Comparison of ENCODE assay signal across 1 cellular context in genomic region chr6:31663961-31664789, GRCh38.
TF ChIP-seq lines count a peak whose summit lies in the region.

No MANE protein-coding gene starts in this region.

TF ChIP-seq in K562, 482 proteins besides CTCF, POLR2A, EP300 and RAD21 (continues in another document):
- TF ChIP-seq HBP1 (CRISPR knock-in tag; IDR thresholded peaks at IDR 0.05) (no peak), FOXA1 (IDR thresholded peaks at IDR 0.05; ENCODE audit: borderline replicate concordance) (no peak), XRCC4 (IDR thresholded peaks at IDR 0.05; ENCODE audit: extremely low read depth, insufficient read depth, insufficient read length) (no peak), ZKSCAN8 (CRISPR knock-in tag; IDR thresholded peaks at IDR 0.05) (no peak), DDX20 (tag; IDR thresholded peaks at IDR 0.05; ENCODE audit: low read depth) (no peak), ZNF224 (CRISPR knock-in tag; IDR thresholded peaks at IDR 0.05) (0 out of 2 replicates have a peak, but pooled peaks have one; percentile 35), NR2F6 (CRISPR knock-in tag; IDR thresholded peaks at IDR 0.05) (no peak), ZNF174 (CRISPR knock-in tag; IDR thresholded peaks at IDR 0.05) (no peak), ARNT (IDR thresholded peaks at IDR 0.05) (peak; percentile 29 to 66; a peak in 1 of 4 replicates), ZBTB5 (IDR thresholded peaks at IDR 0.05) (peak; percentile 50), KLF16 (IDR thresholded peaks at IDR 0.05) (no peak), HOXB6 (CRISPR knock-in tag; IDR thresholded peaks at IDR 0.05; ENCODE audit: borderline replicate concordance) (no peak), ZNF354B (CRISPR knock-in tag; IDR thresholded peaks at IDR 0.05) (0 out of 2 replicates have a peak, but pooled peaks have one; percentile 1), NBN (IDR thresholded peaks at IDR 0.05; ENCODE audit: low read depth) (peak; percentile 57; the same call in 1 of the 2 replicates), SOX6 (IDR thresholded peaks at IDR 0.05) (no peak), HDAC6 (IDR thresholded peaks at IDR 0.05; ENCODE audit: low read depth, low read length) (no peak), ZNF766 (CRISPR knock-in tag; conservative IDR thresholded peaks at IDR 0.05) (no peak), ZBTB12 (CRISPR knock-in tag; IDR thresholded peaks at IDR 0.05) (no peak), ZC3H11A (IDR thresholded peaks at IDR 0.05; ENCODE audit: low read depth, low read length) (no peak), NFIC (IDR thresholded peaks at IDR 0.05) (no peak), MITF (IDR thresholded peaks at IDR 0.05) (no peak; the same call in 1 of the 2 replicates), ZNF133 (CRISPR knock-in tag; IDR thresholded peaks at IDR 0.05) (0 out of 2 replicates have a peak, but pooled peaks have one; percentile 52), NFRKB (IDR thresholded peaks at IDR 0.05; ENCODE audit: low read depth) (no peak; the same call in none of the 2 replicates), TAF7 (tag; IDR thresholded peaks at IDR 0.05) (no peak), NR2C2 (CRISPR knock-in tag; IDR thresholded peaks at IDR 0.05) (0 out of 2 replicates have a peak, but pooled peaks have one; percentile 38), NR2C2 (tag; IDR thresholded peaks at IDR 0.05) (no peak), ZNF212 (CRISPR knock-in tag; IDR thresholded peaks at IDR 0.05) (no peak), HMBOX1 (IDR thresholded peaks at IDR 0.05) (0 out of 2 replicates have a peak, but pooled peaks have one; percentile 3), HMGN3 (IDR thresholded peaks at IDR 0.05; ENCODE audit: borderline replicate concordance, extremely low read depth, insufficient read length, low read depth, low read length) (no peak), ATF1 (CRISPR knock-in tag; IDR thresholded peaks at IDR 0.05) (no peak), ATF1 (tag; IDR thresholded peaks at IDR 0.05) (no peak), TSHZ1 (CRISPR knock-in tag; IDR thresholded peaks at IDR 0.05) (0 out of 2 replicates have a peak, but pooled peaks have one; percentile 34), RBM34 (IDR thresholded peaks at IDR 0.05; ENCODE audit: borderline replicate concordance, insufficient read depth, low read length) (no peak), CTCFL (IDR thresholded peaks at IDR 0.05; ENCODE audit: borderline replicate concordance, insufficient read depth, low read depth, low read length, poor library complexity, severe bottlenecking) (no peak), OTX1 (CRISPR knock-in tag; IDR thresholded peaks at IDR 0.05) (no peak; the same call in 1 of the 2 replicates), ZNF3 (CRISPR knock-in tag; IDR thresholded peaks at IDR 0.05) (no peak), RAD51 (IDR thresholded peaks at IDR 0.05; ENCODE audit: borderline replicate concordance, low read depth) (no peak), PHF8 (IDR thresholded peaks at IDR 0.05; ENCODE audit: borderline replicate concordance, low read length) (no peak), PCBP2 (IDR thresholded peaks at IDR 0.05; ENCODE audit: low read depth, low read length, poor library complexity, severe bottlenecking) (no peak)
- TF ChIP-seq, protein P1, sequence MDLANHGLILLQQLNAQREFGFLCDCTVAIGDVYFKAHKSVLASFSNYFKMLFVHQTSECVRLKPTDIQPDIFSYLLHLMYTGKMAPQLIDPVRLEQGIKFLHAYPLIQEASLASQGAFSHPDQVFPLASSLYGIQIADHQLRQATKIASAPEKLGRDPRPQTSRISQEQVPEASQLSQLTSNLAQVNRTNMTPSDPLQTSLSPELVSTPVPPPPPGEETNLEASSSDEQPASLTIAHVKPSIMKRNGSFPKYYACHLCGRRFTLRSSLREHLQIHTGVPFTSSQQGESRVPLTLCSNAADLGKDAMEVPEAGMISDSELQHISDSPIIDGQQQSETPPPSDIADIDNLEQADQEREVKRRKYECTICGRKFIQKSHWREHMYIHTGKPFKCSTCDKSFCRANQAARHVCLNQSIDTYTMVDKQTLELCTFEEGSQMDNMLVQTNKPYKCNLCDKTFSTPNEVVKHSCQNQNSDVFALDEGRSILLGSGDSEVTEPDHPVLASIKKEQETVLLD (IDR thresholded peaks at IDR 0.05): peak; percentile 79
- TF ChIP-seq, protein P2, sequence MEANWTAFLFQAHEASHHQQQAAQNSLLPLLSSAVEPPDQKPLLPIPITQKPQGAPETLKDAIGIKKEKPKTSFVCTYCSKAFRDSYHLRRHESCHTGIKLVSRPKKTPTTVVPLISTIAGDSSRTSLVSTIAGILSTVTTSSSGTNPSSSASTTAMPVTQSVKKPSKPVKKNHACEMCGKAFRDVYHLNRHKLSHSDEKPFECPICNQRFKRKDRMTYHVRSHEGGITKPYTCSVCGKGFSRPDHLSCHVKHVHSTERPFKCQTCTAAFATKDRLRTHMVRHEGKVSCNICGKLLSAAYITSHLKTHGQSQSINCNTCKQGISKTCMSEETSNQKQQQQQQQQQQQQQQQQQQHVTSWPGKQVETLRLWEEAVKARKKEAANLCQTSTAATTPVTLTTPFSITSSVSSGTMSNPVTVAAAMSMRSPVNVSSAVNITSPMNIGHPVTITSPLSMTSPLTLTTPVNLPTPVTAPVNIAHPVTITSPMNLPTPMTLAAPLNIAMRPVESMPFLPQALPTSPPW (CRISPR knock-in tag; IDR thresholded peaks at IDR 0.05): no peak
- TF ChIP-seq, protein P3, sequence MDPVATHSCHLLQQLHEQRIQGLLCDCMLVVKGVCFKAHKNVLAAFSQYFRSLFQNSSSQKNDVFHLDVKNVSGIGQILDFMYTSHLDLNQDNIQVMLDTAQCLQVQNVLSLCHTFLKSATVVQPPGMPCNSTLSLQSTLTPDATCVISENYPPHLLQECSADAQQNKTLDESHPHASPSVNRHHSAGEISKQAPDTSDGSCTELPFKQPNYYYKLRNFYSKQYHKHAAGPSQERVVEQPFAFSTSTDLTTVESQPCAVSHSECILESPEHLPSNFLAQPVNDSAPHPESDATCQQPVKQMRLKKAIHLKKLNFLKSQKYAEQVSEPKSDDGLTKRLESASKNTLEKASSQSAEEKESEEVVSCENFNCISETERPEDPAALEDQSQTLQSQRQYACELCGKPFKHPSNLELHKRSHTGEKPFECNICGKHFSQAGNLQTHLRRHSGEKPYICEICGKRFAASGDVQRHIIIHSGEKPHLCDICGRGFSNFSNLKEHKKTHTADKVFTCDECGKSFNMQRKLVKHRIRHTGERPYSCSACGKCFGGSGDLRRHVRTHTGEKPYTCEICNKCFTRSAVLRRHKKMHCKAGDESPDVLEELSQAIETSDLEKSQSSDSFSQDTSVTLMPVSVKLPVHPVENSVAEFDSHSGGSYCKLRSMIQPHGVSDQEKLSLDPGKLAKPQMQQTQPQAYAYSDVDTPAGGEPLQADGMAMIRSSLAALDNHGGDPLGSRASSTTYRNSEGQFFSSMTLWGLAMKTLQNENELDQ (CRISPR knock-in tag; IDR thresholded peaks at IDR 0.05; ENCODE audit: borderline replicate concordance): no peak
- TF ChIP-seq, protein P4, sequence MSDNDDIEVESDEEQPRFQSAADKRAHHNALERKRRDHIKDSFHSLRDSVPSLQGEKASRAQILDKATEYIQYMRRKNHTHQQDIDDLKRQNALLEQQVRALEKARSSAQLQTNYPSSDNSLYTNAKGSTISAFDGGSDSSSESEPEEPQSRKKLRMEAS (CRISPR knock-in tag; IDR thresholded peaks at IDR 0.05): peak; percentile 79; the same call in 1 of the 2 replicates
- TF ChIP-seq, protein P5, sequence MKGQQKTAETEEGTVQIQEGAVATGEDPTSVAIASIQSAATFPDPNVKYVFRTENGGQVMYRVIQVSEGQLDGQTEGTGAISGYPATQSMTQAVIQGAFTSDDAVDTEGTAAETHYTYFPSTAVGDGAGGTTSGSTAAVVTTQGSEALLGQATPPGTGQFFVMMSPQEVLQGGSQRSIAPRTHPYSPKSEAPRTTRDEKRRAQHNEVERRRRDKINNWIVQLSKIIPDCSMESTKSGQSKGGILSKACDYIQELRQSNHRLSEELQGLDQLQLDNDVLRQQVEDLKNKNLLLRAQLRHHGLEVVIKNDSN (CRISPR knock-in tag; IDR thresholded peaks at IDR 0.05): no peak; the same call in 1 of the 2 replicates
